25 cellular contexts compared by ENCODE assay signal in the genomic region with DNA sequence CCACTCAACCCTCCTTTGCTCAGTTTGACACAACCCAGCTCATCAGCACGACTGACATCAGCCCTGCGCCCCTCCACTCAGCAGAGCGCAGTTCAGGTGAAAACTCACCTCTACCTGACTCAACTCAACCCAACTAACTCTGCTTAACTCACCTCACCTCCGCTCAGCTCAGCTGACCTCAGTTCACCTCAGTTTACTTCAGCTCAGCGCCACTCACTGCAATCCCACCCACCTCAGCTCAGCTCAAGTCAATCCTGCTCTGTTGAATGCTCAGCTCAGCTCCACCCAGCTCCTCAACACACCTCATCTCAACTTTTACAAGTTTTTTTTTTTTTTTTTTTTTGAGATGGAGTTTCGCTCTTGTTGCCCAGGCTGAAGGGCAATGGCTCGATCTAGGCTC.
"Had no signal": no experiment of that assay in that cellular context is flagged by ENCODE, and none has a peak within 500 bp of the region (broad histone marks: within the 10 kb centered on the region; RNA-seq: fewer than 3 reads in every experiment).

No MANE protein-coding gene starts in this region.

- DNase-seq: activated naive CD4-positive, alpha-beta T cell; activated T-cell treated with anti-CD3 and anti-CD28 coated beads, Interleukin-2, amount 50 U/mL, for 1 hour; adrenal gland; brain microvascular endothelial cell; effector CD4-positive, alpha-beta T cell; foreskin melanocyte; glutamatergic neuron; hippocampal formation; left ventricle myocardium inferior; occipital lobe; stimulated activated CD4-positive, alpha-beta T cell treated with anti-CD3 and anti-CD28 coated beads, Interleukin-2, amount 100 ng/mL, for 48 hours; stimulated activated CD8-positive, alpha-beta memory T cell treated with anti-CD3 and anti-CD28 coated beads, Interleukin-4, amount 100 ng/mL, for 48 hours; stimulated activated naive CD4-positive, alpha-beta T cell treated with Interleukin-2 at 50 U/mL for 16 hours; substantia nigra; T-cell; thyroid gland had no signal

- H3K9me3 ChIP-seq: adrenal gland, ascending aorta, left ventricle myocardium inferior, thyroid gland had no signal

- H3K27ac Mint-ChIP-seq: activated naive CD8-positive, alpha-beta T cell; activated T-helper 2 cell treated with anti-CD3 and anti-CD28 coated beads, Interferon-gamma antibody, Interleukin-2, Interleukin-4, amounts not matched to agents 10 μg/mL and 5 μg/mL and 100 μg/mL, durations not matched to agents 14 hours and 24 hours and 36 hours; progenitor cell of endocrine pancreas; T-cell had no signal

- H3K4me3 Mint-ChIP-seq: activated naive CD8-positive, alpha-beta T cell; dendritic cell treated with granulocyte-macrophage colony-stimulating factor and Interleukin-4, amounts not matched to agents 40 ng/mL and 50 ng/mL, for 4 days; natural killer cell treated with Interleukin-12 subunit alpha and Interleukin-12 subunit beta and Interleukin-15 and Interleukin-18, amount 100 ng/mL, for 72 hours; T-cell had no signal

- ATAC-seq: esophagus mucosa; natural killer cell treated with Interleukin-12 subunit alpha and Interleukin-12 subunit beta and Interleukin-15 and Interleukin-18, amount 100 ng/mL, for 72 hours; T-cell had no signal

- H3K4me3 ChIP-seq: adrenal gland, ascending aorta, left ventricle myocardium inferior, thyroid gland had no signal

- H3K27me3 ChIP-seq: adrenal gland, ascending aorta, brain microvascular endothelial cell, thyroid gland had no signal

- H3K4me1 Mint-ChIP-seq: T-cell had no signal

- H3K36me3 Mint-ChIP-seq: activated naive CD8-positive, alpha-beta T cell; natural killer cell treated with Interleukin-12 subunit alpha and Interleukin-12 subunit beta and Interleukin-15 and Interleukin-18, amount 100 ng/mL, for 72 hours; T-cell had no signal

- FAIRE-seq: endothelial cell of umbilical vein, TTC549 had no signal

- H3K36me3 ChIP-seq: adrenal gland, ascending aorta, brain microvascular endothelial cell, left ventricle myocardium inferior, thyroid gland had no signal

- H3K27me3 Mint-ChIP-seq: activated naive CD8-positive, alpha-beta T cell; T-cell had no signal

- H3K9me3 Mint-ChIP-seq: activated T-helper 2 cell treated with anti-CD3 and anti-CD28 coated beads, Interferon-gamma antibody, Interleukin-2, Interleukin-4, amounts not matched to agents 10 μg/mL and 5 μg/mL and 100 μg/mL, durations not matched to agents 14 hours and 24 hours and 36 hours; dendritic cell treated with granulocyte-macrophage colony-stimulating factor and Interleukin-4, amounts not matched to agents 40 ng/mL and 50 ng/mL, for 4 days; natural killer cell treated with Interleukin-12 subunit alpha and Interleukin-12 subunit beta and Interleukin-15 and Interleukin-18, amount 100 ng/mL, for 72 hours; T-cell had no signal

- H3K27ac ChIP-seq: adrenal gland, ascending aorta, brain microvascular endothelial cell, left ventricle myocardium inferior, thyroid gland had no signal
